Comparison of ENCODE assay signal across 21 cellular contexts in the genomic region with DNA sequence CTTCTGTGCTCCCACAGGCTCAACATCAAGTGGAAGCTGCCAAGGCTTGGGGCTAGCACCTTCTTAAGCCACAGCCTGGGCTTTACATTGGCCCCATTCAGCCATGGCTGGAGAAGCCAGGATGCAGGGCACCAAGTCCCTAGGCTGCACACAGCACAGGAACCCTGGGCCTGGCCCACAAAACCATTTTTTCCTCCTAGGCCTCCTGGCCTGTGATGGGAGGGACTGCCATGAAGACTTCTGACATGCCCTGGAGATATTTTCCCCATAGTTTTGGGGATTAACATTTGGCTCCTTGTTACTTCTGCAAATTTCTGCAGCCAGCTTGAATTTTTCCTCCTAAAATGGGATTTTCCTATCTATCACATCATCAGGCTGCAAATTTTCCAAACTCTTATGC. TPM values are rescaled to one million over a fixed set of nuclear protein-coding genes. Genes with fewer than 3 reads are reported as not detected.
"Had no signal": no experiment of that assay in that cellular context is flagged by ENCODE, and none has a peak within 500 bp of the region (broad histone marks: within the 10 kb centered on the region; RNA-seq: fewer than 3 reads in every experiment).

No MANE protein-coding gene starts in this region.

RNA-seq across cellular contexts. Expression of a gene that starts 2.2 kb away (rescaled TPM):
- total RNA-seq: activated naive CD4-positive, alpha-beta T cell treated with anti-CD3 and anti-CD28 coated beads for 36 hours; activated naive CD4-positive, alpha-beta T cell treated with anti-CD3 and anti-CD28 coated beads, Interleukin-2, amount 50 U/mL, for 72 hours; activated naive CD8-positive, alpha-beta T cell treated with anti-CD3 and anti-CD28 coated beads for 36 hours; activated naive CD8-positive, alpha-beta T cell treated with anti-CD3 and anti-CD28 coated beads, Interleukin-2, amount 10 ng/mL, durations not matched to agents 7 days and 5 days; activated T-cell treated with anti-CD3 and anti-CD28 coated beads, Interleukin-2, amount 50 U/mL, for 72 hours; activated T-helper 1 cell treated with anti-CD3 and anti-CD28 coated beads, Interleukin-12 subunit alpha, Interleukin-12 subunit beta, Interleukin-2, Interleukin-4 antibody, amounts not matched to agents 30 ng/mL and 10 ng/mL and 1 ng/mL, durations not matched to agents 14 hours and 24 hours and 36 hours; adrenal gland; aorta; ascending aorta; astrocyte; body of pancreas; breast epithelium; bronchial epithelial cell; cardiac muscle cell; cardiac septum; cerebellum; chondrocyte had no signal
- polyA plus RNA-seq: adipose tissue, adrenal gland, aorta, cardiac muscle cell had no signal

RNA-seq across cellular contexts. Expression of a gene that starts 20.7 kb away (rescaled TPM):
- total RNA-seq: activated naive CD4-positive, alpha-beta T cell treated with anti-CD3 and anti-CD28 coated beads for 36 hours; activated naive CD4-positive, alpha-beta T cell treated with anti-CD3 and anti-CD28 coated beads, Interleukin-2, amount 50 U/mL, for 72 hours; activated naive CD8-positive, alpha-beta T cell treated with anti-CD3 and anti-CD28 coated beads for 36 hours; activated naive CD8-positive, alpha-beta T cell treated with anti-CD3 and anti-CD28 coated beads, Interleukin-2, amount 10 ng/mL, durations not matched to agents 7 days and 5 days; activated T-cell treated with anti-CD3 and anti-CD28 coated beads, Interleukin-2, amount 50 U/mL, for 4 hours; activated T-cell treated with anti-CD3 and anti-CD28 coated beads, Interleukin-2, amount 50 U/mL, for 72 hours; activated T-helper 1 cell treated with anti-CD3 and anti-CD28 coated beads, Interleukin-12 subunit alpha, Interleukin-12 subunit beta, Interleukin-2, Interleukin-4 antibody, amounts not matched to agents 30 ng/mL and 10 ng/mL and 1 ng/mL, durations not matched to agents 14 hours and 24 hours and 36 hours; activated T-helper 17 cell treated with anti-CD3 and anti-CD28 coated beads, Interleukin-2, amount 50 U/mL, for 72 hours; activated T-helper 2 cell treated with anti-CD3 and anti-CD28 coated beads, Interferon-gamma antibody, Interleukin-2, Interleukin-4, amounts not matched to agents 10 μg/mL and 5 μg/mL and 100 μg/mL, durations not matched to agents 14 hours and 24 hours and 36 hours; adrenal gland; aorta; ascending aorta; astrocyte; body of pancreas; breast epithelium; bronchial epithelial cell; cardiac muscle cell; cardiac septum; cerebellum; chondrocyte had no signal
- polyA plus RNA-seq: adipose tissue, adrenal gland, aorta, cardiac muscle cell had no signal
